ENCODE assay signal across 12 cellular contexts in the genomic region with DNA sequence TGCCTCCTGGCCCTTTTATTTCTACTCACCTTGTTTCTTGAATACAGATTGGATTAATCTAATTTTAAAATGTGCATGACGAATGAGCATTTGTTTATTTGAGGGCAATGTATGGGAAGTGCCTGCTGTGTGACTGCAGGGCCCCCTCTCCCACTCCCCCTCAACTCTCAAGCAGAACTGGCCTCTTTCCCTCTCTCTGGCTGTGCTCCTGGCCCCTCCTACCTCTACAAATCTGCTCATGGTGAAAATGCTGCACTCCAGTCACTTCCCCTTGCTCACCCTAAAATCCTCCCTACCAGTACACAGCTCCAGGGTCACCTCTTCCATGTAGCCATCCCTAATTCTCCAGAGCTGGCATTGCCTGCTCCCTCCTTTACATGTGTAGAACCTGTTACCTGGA. TPM values are rescaled to one million over a fixed set of nuclear protein-coding genes. Genes with fewer than 3 reads are reported as not detected.
A peak's percentile ranks its signal among the peaks of the same experiment; 100 is the strongest.
DNase-seq lines count a peak whose midpoint lies in the region; ATAC-seq, FAIRE-seq and TF ChIP-seq lines count a peak whose summit lies in the region.
"Had no signal": no experiment of that assay in that cellular context is flagged by ENCODE, and none has a peak within 500 bp of the region (broad histone marks: within the 10 kb centered on the region; RNA-seq: fewer than 3 reads in every experiment).

No MANE protein-coding gene starts in this region.

- no peak overlapping the region for H2AFZ ChIP-seq in OCI-LY3 (ENCODE audit: low read depth, low read length)

- no peak for FAIRE-seq in GM19239 (lab: Jason Lieb, UNC)

- peak overlapping the region in 4 of 11 experiments; percentile 9 to 93 (median 73); a peak in 6 of 22 replicates for H3K27ac ChIP-seq in BLaER1 treated with 17β-estradiol and CSF1 and Interleukin-3, amounts not matched to agents 10 nM and 100 nM
- H3K27ac ChIP-seq in OCI-LY3 (ENCODE audit: low read length) (no peak overlapping the region), esophagus muscularis mucosa (replicated peaks in 1 of 4) (peak overlapping the region; percentile 95 to 97 (median 96)), sigmoid colon (peak overlapping the region; percentile 95 to 98 (median 96))

- 31% methylated on average over 1 of the region's 1 CpG for WGBS in esophagus muscularis mucosa
- WGBS in sigmoid colon, 2 donors, result 56 to 93% methylated on average over 1 of the region's 1 CpG

- peak overlapping the region; percentile 31 to 96 (median 89); a peak in 20 of 22 replicates for H3K4me2 ChIP-seq in BLaER1 treated with 17β-estradiol and CSF1 and Interleukin-3, amounts not matched to agents 10 nM and 100 nM
- H3K4me2 ChIP-seq in OCI-LY3 (ENCODE audit: low read length), result 0 out of 2 replicates have a peak overlapping the region, but pooled peaks have one; percentile 91

- peaks cover 55 to 66% (median 58%) of the 10 kb centered on the region in 10 experiments for H3K4me1 ChIP-seq in BLaER1 treated with 17β-estradiol and CSF1 and Interleukin-3, amounts not matched to agents 10 nM and 100 nM
- peaks cover 41% of the 10 kb centered on the region for H3K4me1 ChIP-seq in OCI-LY3 (ENCODE audit: low read length)
- peaks cover 62 to 87% (median 78%) of the 10 kb centered on the region in 4 donors for H3K4me1 ChIP-seq in esophagus muscularis mucosa
- peaks cover 0 to 74% (median 67%) of the 10 kb centered on the region in 4 donors for H3K4me1 ChIP-seq in sigmoid colon

- DNase-seq in esophagus muscularis mucosa (ENCODE audit: extremely low spot score), result no peak
- DNase-seq in sigmoid colon, result no peak
- no peak for DNase-seq in GM19239 (ENCODE audit: insufficient read length, low spot score)
- no peak for DNase-seq in NCI-H2107 treated with DMSO at 0.1 percent for 48 hours (lab: John Stamatoyannopoulos, UW; ENCODE audit: unreplicated experiment)
- DNase-seq in activated CD8-positive, alpha-beta memory T cell treated with anti-CD3 and anti-CD28 coated beads, Interleukin-2, amount 50 U/mL, for 48 hours, result no peak
- DNase-seq: activated CD8-positive, alpha-beta memory T cell treated with anti-CD3 and anti-CD28 coated beads, Interleukin-2, amount 50 U/mL, for 4 hours; islet precursor cell; stimulated activated naive CD4-positive, alpha-beta T cell had no signal

- TF ChIP-seq CTCF in OCI-LY3 (IDR thresholded peaks at IDR 0.05; ENCODE audit: low read depth, low read length), result no peak
- no peak for TF ChIP-seq CTCF in esophagus muscularis mucosa (IDR thresholded peaks at IDR 0.05)
- TF ChIP-seq CTCF in sigmoid colon (IDR thresholded peaks at IDR 0.05), result no peak

- H3K9me3 ChIP-seq in BLaER1 treated with 17β-estradiol and CSF1 and Interleukin-3, amounts not matched to agents 10 nM and 100 nM (replicated peaks in 1 of 11), result no peaks in the 10 kb centered on the region
- no peaks in the 10 kb centered on the region for H3K9me3 ChIP-seq in OCI-LY3 (ENCODE audit: insufficient read depth, low read length)
- H3K9me3 ChIP-seq in esophagus muscularis mucosa, result no peaks in the 10 kb centered on the region
- no peaks in the 10 kb centered on the region for H3K9me3 ChIP-seq in sigmoid colon

- intact Hi-C loops in esophagus muscularis mucosa (cut with DNase I) (no loop called here), sigmoid colon (cut with DNase I) (no loop called here)

- no peaks in the 10 kb centered on the region for H3K27me3 ChIP-seq in BLaER1 treated with 17β-estradiol and CSF1 and Interleukin-3, amounts not matched to agents 10 nM and 100 nM
- H3K27me3 ChIP-seq in OCI-LY3 (ENCODE audit: low read depth, low read length) (no peaks in the 10 kb centered on the region), esophagus muscularis mucosa (no peaks in the 10 kb centered on the region), sigmoid colon (no peaks in the 10 kb centered on the region)

- peaks cover 0 to 32% (median 12%) of the 10 kb centered on the region in 11 experiments; a peak in 14 of 22 replicates for H3K36me3 ChIP-seq in BLaER1 treated with 17β-estradiol and CSF1 and Interleukin-3, amounts not matched to agents 10 nM and 100 nM
- H3K36me3 ChIP-seq in OCI-LY3 (replicated peaks; ENCODE audit: low read depth, low read length), result no peaks in the 10 kb centered on the region
- H3K36me3 ChIP-seq in esophagus muscularis mucosa, result peaks cover 0 to 5% (median 0%) of the 10 kb centered on the region in 4 donors
- H3K36me3 ChIP-seq in sigmoid colon, result no peaks in the 10 kb centered on the region

- H3K9ac ChIP-seq in BLaER1 treated with 17β-estradiol and CSF1 and Interleukin-3, amounts not matched to agents 10 nM and 100 nM, result peak overlapping the region in 4 of 11 experiments; percentile 7 to 96 (median 52); a peak in 2 of 22 replicates
- no peak overlapping the region for H3K9ac ChIP-seq in OCI-LY3 (ENCODE audit: low read length)

- TF ChIP-seq POLR2A in esophagus muscularis mucosa (IDR thresholded peaks at IDR 0.05; ENCODE audit: low read depth) (no peak), sigmoid colon (IDR thresholded peaks at IDR 0.05) (no peak)

- H3K79me2 ChIP-seq in OCI-LY3 (ENCODE audit: low read length), result peaks cover 62% of the 10 kb centered on the region

- no peak for TF ChIP-seq EP300 in esophagus muscularis mucosa (IDR thresholded peaks at IDR 0.05)
- no peak for TF ChIP-seq EP300 in sigmoid colon (IDR thresholded peaks at IDR 0.05)

- H4K20me1 ChIP-seq in BLaER1 treated with 17β-estradiol and CSF1 and Interleukin-3, amounts not matched to agents 10 nM and 100 nM, result peaks cover 46 to 81% (median 64%) of the 10 kb centered on the region in 11 experiments; a peak in 21 of 22 replicates
- H4K20me1 ChIP-seq in OCI-LY3 (ENCODE audit: insufficient read depth, low read length), result peaks cover 5% of the 10 kb centered on the region

- ATAC-seq in GM21717 (IDR thresholded peaks at IDR 0.05; ENCODE audit: unreplicated experiment), result no peak
- ATAC-seq: sciatic nerve had no signal

- H3K4me3 ChIP-seq in BLaER1 treated with 17β-estradiol and CSF1 and Interleukin-3, amounts not matched to agents 10 nM and 100 nM, result peak overlapping the region in 2 of 10 experiments; percentile 10 to 37; a peak in 1 of 20 replicates
- H3K4me3 ChIP-seq in OCI-LY3 (ENCODE audit: low read length) (no peak overlapping the region), esophagus muscularis mucosa (no peak overlapping the region), sigmoid colon (no peak overlapping the region)

RNA-seq across cellular contexts. Expression of a gene that starts 17.2 kb away (rescaled TPM):
- total RNA-seq in esophagus muscularis mucosa (100 to 1,000 TPM in 1 of 4 donors, 10 to 100 TPM in 3; 48.2 to 113 (median 74.5) TPM), sigmoid colon (10 to 100 TPM; 26.5 to 74.8 (median 43.7) TPM)
- polyA plus RNA-seq in sigmoid colon, result 10 to 100 TPM in 2 of 3 donors, 1 to 10 TPM in 1; 5.4 to 39.4 (median 13.9) TPM

RNA-seq across cellular contexts. Expression of a gene that starts 41.2 kb away (rescaled TPM):
- total RNA-seq in esophagus muscularis mucosa (1,000 to 10,000 TPM; 1,492 to 3,727 (median 2,626) TPM), sigmoid colon (1,000 to 10,000 TPM; 3,111 to 5,491 (median 5,342) TPM)
- 1,000 to 10,000 TPM; 3,769 to 7,878 (median 4,593) TPM for polyA plus RNA-seq in sigmoid colon
